Comparison of ENCODE assay signal across 9 cellular contexts in genomic region chr11:119338946-119339580, GRCh38. TPM values are rescaled to one million over a fixed set of nuclear protein-coding genes. Genes with fewer than 3 reads are reported as not detected.
A peak's percentile ranks its signal among the peaks of the same experiment; 100 is the strongest.
DNase-seq lines count a peak whose midpoint lies in the region; ATAC-seq and TF ChIP-seq lines count a peak whose summit lies in the region.
"Had no signal": no experiment of that assay in that cellular context is flagged by ENCODE, and none has a peak within 500 bp of the region (broad histone marks: within the 10 kb centered on the region; RNA-seq: fewer than 3 reads in every experiment).

No MANE protein-coding gene starts in this region.

- no peak overlapping the region for H2AFZ ChIP-seq in smooth muscle cell (ENCODE audit: low read depth)

- CTCF ChIA-PET in activated CD4-positive, alpha-beta memory T cell treated with anti-CD3 and anti-CD28 coated beads, Interleukin-2, amount 10 ng/mL, durations not matched to agents 7 days and 5 days (lab: Charles Lee): interaction anchor here (0.9 to 6.7 kb wide), 29 partner anchors 8 to 320 kb away, joined by 3 to 136 read pairs (median 4); partner anchors contain the start of genes CBL, NLRX1, USP2 and VPS11

- peaks cover 50% of the 10 kb centered on the region for H3K4me1 ChIP-seq in adipocyte (ENCODE audit: control insufficient read depth, insufficient read depth, low read length)
- H3K4me1 ChIP-seq in iPS-15b (ENCODE audit: control insufficient read depth, insufficient read depth, low read length): peaks cover 11% of the 10 kb centered on the region
- H3K4me1 ChIP-seq in smooth muscle cell (ENCODE audit: low read depth): peaks cover 43% of the 10 kb centered on the region

- peaks cover 37% of the 10 kb centered on the region for H3K27me3 Mint-ChIP-seq in activated CD4-positive, alpha-beta memory T cell treated with anti-CD3 and anti-CD28 coated beads, Interleukin-2, amount 10 ng/mL, durations not matched to agents 7 days and 5 days

- peak overlapping the region; percentile 84 for H3K4me3 ChIP-seq in adipocyte (ENCODE audit: low read length)
- peak overlapping the region; percentile 54 for H3K4me3 ChIP-seq in iPS-15b (ENCODE audit: low read depth, low read length)
- peak overlapping the region; percentile 66 for H3K4me3 ChIP-seq in smooth muscle cell

- no peak overlapping the region for H3K27ac ChIP-seq in smooth muscle cell (ENCODE audit: low read depth)

- intact Hi-C loops in sciatic nerve (cut with DNase I): no loop called here

- peak; percentile 50 for DNase-seq in G401 (ENCODE audit: low spot score)
- peak; percentile 12 for DNase-seq in adipocyte (ENCODE audit: low read depth)
- no peak for DNase-seq in smooth muscle cell (lab: John Stamatoyannopoulos, UW; ENCODE audit: unreplicated experiment)
- no peak for DNase-seq in activated CD4-positive, alpha-beta memory T cell treated with anti-CD3 and anti-CD28 coated beads, Interleukin-2, amount 10 ng/mL, durations not matched to agents 7 days and 5 days
- DNase-seq in sciatic nerve (ENCODE audit: low spot score): no peak
- no peak for DNase-seq in AG08396 (ENCODE audit: low spot score)

- peak overlapping the region; percentile 98 for H3K4me2 ChIP-seq in smooth muscle cell

- in situ Hi-C loops in G401 (cut with HindIII; ENCODE audit: low sequenced_read_pairs): no loop called here

- H3K9ac ChIP-seq in adipocyte (ENCODE audit: low read length) (peak overlapping the region; percentile 91), iPS-15b (ENCODE audit: low read depth, low read length) (no peak overlapping the region), smooth muscle cell (ENCODE audit: low read depth) (no peak overlapping the region)

- H3K9me3 ChIP-seq in adipocyte (ENCODE audit: control insufficient read depth, low read length): no peaks in the 10 kb centered on the region
- no peaks in the 10 kb centered on the region for H3K9me3 ChIP-seq in iPS-15b (ENCODE audit: control insufficient read depth, insufficient read depth, low read length)
- H3K9me3 ChIP-seq in smooth muscle cell (replicated peaks; ENCODE audit: low read depth): no peaks in the 10 kb centered on the region

- H3K4me3 Mint-ChIP-seq in activated CD4-positive, alpha-beta memory T cell treated with anti-CD3 and anti-CD28 coated beads, Interleukin-2, amount 10 ng/mL, durations not matched to agents 7 days and 5 days: no peak overlapping the region

- H4K20me1 ChIP-seq in smooth muscle cell (ENCODE audit: low read depth): no peaks in the 10 kb centered on the region

- H3K36me3 Mint-ChIP-seq in activated CD4-positive, alpha-beta memory T cell treated with anti-CD3 and anti-CD28 coated beads, Interleukin-2, amount 10 ng/mL, durations not matched to agents 7 days and 5 days (ENCODE audit: low read depth): peaks cover 21% of the 10 kb centered on the region

- no peaks in the 10 kb centered on the region for H3K9me3 Mint-ChIP-seq in activated CD4-positive, alpha-beta memory T cell treated with anti-CD3 and anti-CD28 coated beads, Interleukin-2, amount 10 ng/mL, durations not matched to agents 7 days and 5 days

- no peak for ATAC-seq in HG02970 (IDR thresholded peaks at IDR 0.05; ENCODE audit: low FRiP score, unreplicated experiment)
- no peak for ATAC-seq in sciatic nerve

- 59% methylated on average over 10 of the region's 10 CpGs for WGBS in smooth muscle cell (ENCODE audit: low lambda C conversion rate)

- no peak for TF ChIP-seq CTCF in smooth muscle cell (IDR thresholded peaks at IDR 0.05; ENCODE audit: borderline replicate concordance, insufficient read depth, poor library complexity, severe bottlenecking)

- H3K27me3 ChIP-seq in adipocyte (replicated peaks; ENCODE audit: control insufficient read depth, insufficient read depth, low read length) (peaks cover 5% of the 10 kb centered on the region), iPS-15b (ENCODE audit: control insufficient read depth, insufficient read depth, low read length) (peaks cover 33% of the 10 kb centered on the region), smooth muscle cell (ENCODE audit: low read depth) (peaks cover 32% of the 10 kb centered on the region)

- peaks cover 54% of the 10 kb centered on the region for H3K4me1 Mint-ChIP-seq in activated CD4-positive, alpha-beta memory T cell treated with anti-CD3 and anti-CD28 coated beads, Interleukin-2, amount 10 ng/mL, durations not matched to agents 7 days and 5 days

- peaks cover 13% of the 10 kb centered on the region for H3F3A ChIP-seq in smooth muscle cell (ENCODE audit: low read depth)

- H3K36me3 ChIP-seq in adipocyte (ENCODE audit: control insufficient read depth, insufficient read depth, low read length, severe bottlenecking): no peaks in the 10 kb centered on the region
- peaks cover 8% of the 10 kb centered on the region for H3K36me3 ChIP-seq in iPS-15b (ENCODE audit: control insufficient read depth, insufficient read depth, low read length)
- H3K36me3 ChIP-seq in smooth muscle cell (ENCODE audit: low read depth): no peaks in the 10 kb centered on the region

- H3K79me2 ChIP-seq in smooth muscle cell (ENCODE audit: low read depth): peaks cover 14% of the 10 kb centered on the region

- no peak overlapping the region for H3K27ac Mint-ChIP-seq in activated CD4-positive, alpha-beta memory T cell treated with anti-CD3 and anti-CD28 coated beads, Interleukin-2, amount 10 ng/mL, durations not matched to agents 7 days and 5 days

- POLR2A ChIA-PET in activated CD4-positive, alpha-beta memory T cell treated with anti-CD3 and anti-CD28 coated beads, Interleukin-2, amount 10 ng/mL, durations not matched to agents 7 days and 5 days (lab: Charles Lee): interaction anchor here (0.8 to 2.5 kb wide), 5 partner anchors 11 to 272 kb away, joined by 3 to 17 read pairs (median 4); partner anchors contain the start of gene NLRX1

RNA-seq across cellular contexts. Expression of gene C1QTNF5, which starts 1.6 kb away (rescaled TPM):
- total RNA-seq in G401 (2014; rRNA removed; shearing (Covaris generic)): 0.17 and 1.0 TPM in 2 replicates
- total RNA-seq in smooth muscle cell: 1.4 and 7.0 TPM in 2 replicates
- 5.2 and 7.2 TPM in 2 replicates for polyA plus RNA-seq in smooth muscle cell
- total RNA-seq in activated CD4-positive, alpha-beta memory T cell treated with anti-CD3 and anti-CD28 coated beads, Interleukin-2, amount 10 ng/mL, durations not matched to agents 7 days and 5 days: not detected
- total RNA-seq in sciatic nerve: 27.7 TPM
- total RNA-seq: NCI-H460 had no signal

RNA-seq across cellular contexts. Expression of gene RNF26, which starts 4.7 kb away (rescaled TPM):
- 19.3 and 19.9 TPM in 2 replicates for total RNA-seq in G401 (2014; rRNA removed; shearing (Covaris generic))
- total RNA-seq in smooth muscle cell (14.6 and 16.1 TPM in 2 replicates), sciatic nerve (17.4 TPM)
- 53.3 and 63.1 TPM in 2 replicates for polyA plus RNA-seq in smooth muscle cell
- total RNA-seq in activated CD4-positive, alpha-beta memory T cell treated with anti-CD3 and anti-CD28 coated beads, Interleukin-2, amount 10 ng/mL, durations not matched to agents 7 days and 5 days: 10 to 100 TPM; 33.5 to 35.1 TPM

RNA-seq across cellular contexts. Expression of gene MFRP, which starts 7.4 kb away (rescaled TPM):
- total RNA-seq in G401 (2014; rRNA removed; shearing (Covaris generic)): 0.25 and 7.3 TPM in 2 replicates
- total RNA-seq in smooth muscle cell (not detected in 2 replicates), sciatic nerve (not detected)
- not detected in 2 replicates for polyA plus RNA-seq in smooth muscle cell
- total RNA-seq in activated CD4-positive, alpha-beta memory T cell treated with anti-CD3 and anti-CD28 coated beads, Interleukin-2, amount 10 ng/mL, durations not matched to agents 7 days and 5 days: not detected
- total RNA-seq: NCI-H460 had no signal

RNA-seq across cellular contexts. Expression of gene MCAM, which starts 22.1 kb away (rescaled TPM):
- 77.2 and 90.3 TPM in 2 replicates for total RNA-seq in G401 (2014; rRNA removed; shearing (Covaris generic))
- total RNA-seq in smooth muscle cell: 138 and 160 TPM in 2 replicates
- polyA plus RNA-seq in smooth muscle cell: 30.7 and 32.1 TPM in 2 replicates
- total RNA-seq in activated CD4-positive, alpha-beta memory T cell treated with anti-CD3 and anti-CD28 coated beads, Interleukin-2, amount 10 ng/mL, durations not matched to agents 7 days and 5 days: 1 to 10 TPM; 6.5 to 6.6 TPM
- 146 TPM for total RNA-seq in sciatic nerve

RNA-seq across cellular contexts. Expression of gene USP2, which starts 42.4 kb away (rescaled TPM):
- 0.75 and 1.8 TPM in 2 replicates for total RNA-seq in G401 (2014; rRNA removed; shearing (Covaris generic))
- total RNA-seq in smooth muscle cell (1.4 and 1.8 TPM in 2 replicates), sciatic nerve (13.7 TPM)
- 0.25 and 2.5 TPM in 2 replicates for polyA plus RNA-seq in smooth muscle cell
- under 1 TPM; 0.48 to 0.53 TPM for total RNA-seq in activated CD4-positive, alpha-beta memory T cell treated with anti-CD3 and anti-CD28 coated beads, Interleukin-2, amount 10 ng/mL, durations not matched to agents 7 days and 5 days

Comparison
In these comparisons a context has a peak if more than half of its experiments do, and no peak if none do; other contexts are left out.
1. DNase-seq: peak in G401 (single experiment) and adipocyte (single experiment); none in smooth muscle cell (single experiment), activated CD4-positive, alpha-beta memory T cell treated with anti-CD3 and anti-CD28 coated beads, Interleukin-2, amount 10 ng/mL, durations not matched to agents 7 days and 5 days (single experiment), sciatic nerve (single experiment) and AG08396 (single experiment).
2. Peak in every context shown above with its lines, with median percentiles within 50 percentile points of each other: H3K4me3 ChIP-seq.